Comparison of ENCODE assay signal across 1 cellular context in genomic region chr19:48634424-48635262, GRCh38.
TF ChIP-seq lines count a peak whose summit lies in the region.

No MANE protein-coding gene starts in this region.

TF ChIP-seq in WTC11, 78 proteins besides CTCF, POLR2A, EP300 and RAD21 (continued from another document):
- TF ChIP-seq ARID4B (CRISPR knock-in tag; IDR thresholded peaks at IDR 0.05; ENCODE audit: borderline replicate concordance) (0 out of 2 replicates have a peak, but pooled peaks have one; percentile 28), EMX1 (CRISPR knock-in tag; IDR thresholded peaks at IDR 0.05) (no peak), ZNF281 (CRISPR knock-in tag; IDR thresholded peaks at IDR 0.05) (0 out of 2 replicates have a peak, but pooled peaks have one; percentile 50), ZNF423 (CRISPR knock-in tag; IDR thresholded peaks at IDR 0.05) (peak; percentile 60), ELF4 (CRISPR knock-in tag; IDR thresholded peaks at IDR 0.05; ENCODE audit: low read depth) (peak; percentile 90; the same call in 1 of the 2 replicates), NR3C1 (CRISPR knock-in tag; conservative IDR thresholded peaks at IDR 0.05; ENCODE audit: low read depth) (no peak), PRRX2 (CRISPR knock-in tag; IDR thresholded peaks at IDR 0.05) (no peak), USF1 (CRISPR knock-in tag; IDR thresholded peaks at IDR 0.05) (peak; percentile 96), MAX (CRISPR knock-in tag; IDR thresholded peaks at IDR 0.05) (peak; percentile 82)
